8 cellular contexts compared by ENCODE assay signal in the genomic region with DNA sequence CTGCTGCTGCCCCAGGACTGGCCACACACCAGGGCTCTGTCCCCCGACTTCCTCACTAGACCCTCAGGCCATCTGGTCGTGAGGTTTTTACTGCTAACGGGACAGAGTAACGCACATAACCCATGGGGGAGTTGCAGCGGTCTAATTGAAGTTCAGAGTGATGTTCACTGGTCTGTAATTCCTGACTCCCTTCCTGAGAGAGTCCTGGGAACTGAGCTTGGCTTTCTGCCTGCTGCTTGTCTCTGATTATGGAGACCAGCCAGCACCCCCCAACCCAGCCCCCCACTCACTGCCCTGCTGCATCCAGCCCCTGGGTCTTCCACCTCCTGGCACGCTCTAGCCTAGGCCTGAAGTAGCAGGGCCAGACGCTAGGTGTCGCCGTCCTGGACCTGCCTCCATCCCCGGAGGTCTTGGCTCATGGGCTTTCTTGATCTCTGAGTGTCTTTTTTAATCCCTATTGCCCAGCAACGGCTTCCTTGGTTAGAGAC.
DNase-seq lines count a peak whose midpoint lies in the region; ATAC-seq and TF ChIP-seq lines count a peak whose summit lies in the region.

No MANE protein-coding gene starts in this region.

- H3K4me3 ChIP-seq in GM12865 (ENCODE audit: low read depth, low read length) (no peak overlapping the region), cardiac muscle cell (no peak overlapping the region)

- ATAC-seq in HG02759 (IDR thresholded peaks at IDR 0.05; ENCODE audit: unreplicated experiment) (peak; percentile 59), omental fat pad (ENCODE audit: low FRiP score) (no peak)

- intact Hi-C loops in activated CD4-positive, alpha-beta memory T cell treated with anti-CD3 and anti-CD28 coated beads for 36 hours (cut with micrococcal nuclease), result no loop called here

- no peak overlapping the region for H3K27ac Mint-ChIP-seq in activated CD4-positive, alpha-beta memory T cell treated with anti-CD3 and anti-CD28 coated beads for 36 hours

- no peak overlapping the region for H3K27ac ChIP-seq in cardiac muscle cell

- DNase-seq in GM12865 (ENCODE audit: low read depth) (peak; percentile 62), cardiac muscle cell (ENCODE audit: low read depth in 1 of 2, low spot score in 1 of 2) (peak; percentile 48 to 77), SIG-M5 treated with dmso at 0.1 percent for 504 hours (lab: John Stamatoyannopoulos, UW; ENCODE audit: unreplicated experiment) (no peak), omental fat pad (ENCODE audit: low spot score) (no peak), SIG-M5 (lab: John Stamatoyannopoulos, UW) (no peak)
- peak; percentile 30 for DNase-seq in activated CD4-positive, alpha-beta memory T cell treated with anti-CD3 and anti-CD28 coated beads for 36 hours
- peak; percentile 18 for DNase-seq in stimulated activated CD4-positive, alpha-beta T cell treated with anti-CD3 and anti-CD28 coated beads, Interleukin-1b, Interleukin-23, amount 100 ng/mL, for 48 hours

- no peak overlapping the region for H3K4me3 Mint-ChIP-seq in activated CD4-positive, alpha-beta memory T cell treated with anti-CD3 and anti-CD28 coated beads for 36 hours

- H3K9me3 Mint-ChIP-seq in activated CD4-positive, alpha-beta memory T cell treated with anti-CD3 and anti-CD28 coated beads for 36 hours, result no peaks in the 10 kb centered on the region

- H3K27me3 Mint-ChIP-seq in activated CD4-positive, alpha-beta memory T cell treated with anti-CD3 and anti-CD28 coated beads for 36 hours, result no peaks in the 10 kb centered on the region

- TF ChIP-seq CTCF in GM12865 (IDR thresholded peaks at IDR 0.05; ENCODE audit: insufficient read depth, low read depth, low read length, missing control alignments) (peak; percentile 70), cardiac muscle cell (IDR thresholded peaks at IDR 0.05; ENCODE audit: low read depth, low read length) (peak; percentile 82), omental fat pad (IDR thresholded peaks at IDR 0.05) (no peak)

- no peaks in the 10 kb centered on the region for H3K36me3 ChIP-seq in cardiac muscle cell

- POLR2A ChIA-PET in activated CD4-positive, alpha-beta memory T cell treated with anti-CD3 and anti-CD28 coated beads for 36 hours (lab: Charles Lee), result no interaction called here

- H3K36me3 Mint-ChIP-seq in activated CD4-positive, alpha-beta memory T cell treated with anti-CD3 and anti-CD28 coated beads for 36 hours, result no peaks in the 10 kb centered on the region

- no peaks in the 10 kb centered on the region for H3K27me3 ChIP-seq in cardiac muscle cell

- H3K4me1 ChIP-seq in cardiac muscle cell (ENCODE audit: low read depth), result peaks cover 24% of the 10 kb centered on the region

- H3K4me1 Mint-ChIP-seq in activated CD4-positive, alpha-beta memory T cell treated with anti-CD3 and anti-CD28 coated beads for 36 hours (ENCODE audit: low read depth), result peaks cover 12% of the 10 kb centered on the region

- CTCF ChIA-PET in activated CD4-positive, alpha-beta memory T cell treated with anti-CD3 and anti-CD28 coated beads for 36 hours (lab: Charles Lee), result interaction anchor here (0.9 to 1.7 kb wide), 5 partner anchors 46 to 309 kb away, joined by 3 to 7 read pairs (median 3); no protein-coding TSS in a partner anchor

- no peaks in the 10 kb centered on the region for H3K9me3 ChIP-seq in cardiac muscle cell (ENCODE audit: low read depth)

Comparison
In these comparisons a context has a peak if more than half of its experiments do, and no peak if none do; other contexts are left out.
1. DNase-seq: peak in GM12865 (single experiment), activated CD4-positive, alpha-beta memory T cell treated with anti-CD3 and anti-CD28 coated beads for 36 hours (single experiment), cardiac muscle cell (2 of 2) and stimulated activated CD4-positive, alpha-beta T cell treated with anti-CD3 and anti-CD28 coated beads, Interleukin-1b, Interleukin-23, amount 100 ng/mL, for 48 hours (single experiment); none in SIG-M5 treated with dmso at 0.1 percent for 504 hours (single experiment), omental fat pad (single experiment) and SIG-M5 (single experiment).
2. CTCF ChIP-seq: peak in GM12865 (single experiment) and cardiac muscle cell (single experiment); none in omental fat pad (0 of 3).